Comparison of ENCODE assay signal across 19 cellular contexts in the genomic region with DNA sequence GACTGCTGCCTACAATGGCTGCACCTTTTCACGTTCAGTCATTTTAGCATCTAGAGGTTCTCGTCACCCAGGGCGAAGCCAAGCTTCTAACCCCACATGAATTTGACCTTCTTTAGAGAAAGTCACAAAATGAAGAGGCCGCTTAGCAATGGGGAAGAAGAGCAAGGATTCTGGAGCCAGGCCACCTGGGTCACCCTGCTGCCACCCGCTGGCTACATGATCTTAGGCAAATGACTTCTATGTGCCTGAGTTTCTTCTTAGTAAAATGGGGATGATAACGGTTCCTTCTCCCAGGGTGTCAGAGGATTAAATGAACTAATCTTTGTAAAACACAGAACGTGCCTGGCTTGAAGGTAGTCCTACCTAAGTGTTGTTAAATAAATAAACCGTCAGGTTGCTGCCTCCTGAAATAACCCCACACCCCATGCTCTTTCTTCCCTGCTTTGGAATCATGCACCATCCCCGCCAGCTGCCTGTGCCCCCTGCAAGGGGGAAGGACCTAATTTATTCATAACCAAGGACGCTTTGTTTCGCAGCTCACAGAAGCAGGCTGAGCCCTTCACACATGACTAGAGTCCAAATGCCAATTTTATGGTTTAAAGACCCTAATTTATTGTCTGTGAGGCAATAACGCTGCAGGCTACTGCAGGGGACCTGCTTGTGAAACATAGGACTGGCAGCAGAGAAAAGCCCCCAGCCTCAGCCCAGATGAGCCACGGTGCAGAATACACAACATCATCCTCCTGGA. TPM values are rescaled to one million over a fixed set of nuclear protein-coding genes. Genes with fewer than 3 reads are reported as not detected.
DNase-seq lines count a peak whose midpoint lies in the region; ATAC-seq and TF ChIP-seq lines count a peak whose summit lies in the region.
"Had no signal": no experiment of that assay in that cellular context is flagged by ENCODE, and none has a peak within 500 bp of the region (broad histone marks: within the 10 kb centered on the region; RNA-seq: fewer than 3 reads in every experiment).

No MANE protein-coding gene starts in this region.

- H3K4me3 ChIP-seq in HEK293 (ENCODE audit: low read depth, low read length) (no peak overlapping the region), neural progenitor cell (no peak overlapping the region)
- H3K4me3 ChIP-seq: GM12878, HAP-1, K562, SJSA1 had no signal

- CTCF ChIA-PET in HEK293 (lab: Yijun Ruan, JAX): no interaction called here

- H3K36me3 ChIP-seq in HEK293 (ENCODE audit: control insufficient read depth in 2 of 2, insufficient read depth in 1 of 2, low read length in 2 of 2): no peaks in the 10 kb centered on the region
- no peaks in the 10 kb centered on the region for H3K36me3 ChIP-seq in neural progenitor cell
- H3K36me3 ChIP-seq: BE2C, HAP-1, SJSA1 had no signal

- POLR2A ChIA-PET in HEK293 (lab: Yijun Ruan, JAX): no interaction called here

- no peaks in the 10 kb centered on the region for H3K4me1 ChIP-seq in HEK293 (ENCODE audit: control insufficient read depth, insufficient read depth, low read length)
- H3K4me1 ChIP-seq in neural progenitor cell: peaks cover 6% of the 10 kb centered on the region
- H3K4me1 ChIP-seq: BE2C, HAP-1, SJSA1 had no signal

- peaks cover 3% of the 10 kb centered on the region for H3K36me3 Mint-ChIP-seq in T-helper 17 cell (ENCODE audit: low read depth)
- H3K36me3 Mint-ChIP-seq in neural progenitor cell: no peaks in the 10 kb centered on the region
- no peaks in the 10 kb centered on the region for H3K36me3 Mint-ChIP-seq in activated T-cell treated with anti-CD3 and anti-CD28 coated beads, Interleukin-2, amount 50 U/mL, for 24 hours (ENCODE audit: low read depth)
- H3K36me3 Mint-ChIP-seq: CD4-positive, alpha-beta memory T cell had no signal

- peaks cover 8% of the 10 kb centered on the region for H3F3A ChIP-seq in neural progenitor cell (ENCODE audit: low read depth)

- peaks cover 9% of the 10 kb centered on the region for H3K9me3 Mint-ChIP-seq in neural progenitor cell
- no peaks in the 10 kb centered on the region for H3K9me3 Mint-ChIP-seq in activated T-cell treated with anti-CD3 and anti-CD28 coated beads, Interleukin-2, amount 50 U/mL, for 24 hours
- H3K9me3 Mint-ChIP-seq: CD4-positive, alpha-beta memory T cell had no signal

- H3K27me3 Mint-ChIP-seq in T-helper 17 cell (peaks cover 33% of the 10 kb centered on the region), neural progenitor cell (ENCODE audit: insufficient read depth, low read depth) (peaks cover 34% of the 10 kb centered on the region)
- H3K27me3 Mint-ChIP-seq in activated T-cell treated with anti-CD3 and anti-CD28 coated beads, Interleukin-2, amount 50 U/mL, for 24 hours: peaks cover 30% of the 10 kb centered on the region

- H3K4me3 Mint-ChIP-seq in T-helper 17 cell (no peak overlapping the region), neural progenitor cell (peak overlapping the region; percentile 68)
- no peak overlapping the region for H3K4me3 Mint-ChIP-seq in activated T-cell treated with anti-CD3 and anti-CD28 coated beads, Interleukin-2, amount 50 U/mL, for 24 hours
- H3K4me3 Mint-ChIP-seq: CD4-positive, alpha-beta memory T cell had no signal

- no peak overlapping the region for H3K9ac ChIP-seq in neural progenitor cell

- no peak overlapping the region for H2AFZ ChIP-seq in neural progenitor cell (replicated peaks)

- H3K4me2 ChIP-seq in neural progenitor cell: peak overlapping the region; percentile 34

- no peak overlapping the region for H3K27ac ChIP-seq in HEK293 (ENCODE audit: extremely low read depth, low read depth, low read length)
- H3K27ac ChIP-seq in neural progenitor cell: no peak overlapping the region
- H3K27ac ChIP-seq: SJSA1 had no signal

- H4K20me1 ChIP-seq in neural progenitor cell (ENCODE audit: low read depth): no peaks in the 10 kb centered on the region

- peak; percentile 53 for DNase-seq in NCI-H2227 (lab: John Stamatoyannopoulos, UW; ENCODE audit: unreplicated experiment)
- DNase-seq in T-helper 17 cell: no peak
- DNase-seq in neural progenitor cell (ENCODE audit: low spot score): peak; percentile 24
- no peak for DNase-seq in activated T-cell treated with anti-CD3 and anti-CD28 coated beads, Interleukin-2, amount 50 U/mL, for 24 hours
- no peak for DNase-seq in effector CD8-positive, alpha-beta T cell (lab: John Stamatoyannopoulos, UW)
- DNase-seq: BE2C; CD4-positive, alpha-beta memory T cell; DMS79; NCI-H1092 treated with DMSO at 0.1 percent for 48 hours; NCI-H1930; NCI-H226; NCI-H526 had no signal

- no peak for TF ChIP-seq CTCF in HEK293 (tag by site-specific recombination; IDR thresholded peaks at IDR 0.05)
- TF ChIP-seq CTCF in neural progenitor cell (IDR thresholded peaks at IDR 0.05): no peak

- H3K27ac Mint-ChIP-seq in T-helper 17 cell: peak overlapping the region; percentile 37
- peak overlapping the region; percentile 81 for H3K27ac Mint-ChIP-seq in neural progenitor cell
- H3K27ac Mint-ChIP-seq in activated T-cell treated with anti-CD3 and anti-CD28 coated beads, Interleukin-2, amount 50 U/mL, for 24 hours: no peak overlapping the region
- H3K27ac Mint-ChIP-seq: CD4-positive, alpha-beta memory T cell had no signal

- peaks cover 5% of the 10 kb centered on the region for H3K4me1 Mint-ChIP-seq in T-helper 17 cell
- H3K4me1 Mint-ChIP-seq in neural progenitor cell: peaks cover 45% of the 10 kb centered on the region
- H3K4me1 Mint-ChIP-seq in activated T-cell treated with anti-CD3 and anti-CD28 coated beads, Interleukin-2, amount 50 U/mL, for 24 hours (ENCODE audit: low read depth): no peaks in the 10 kb centered on the region
- H3K4me1 Mint-ChIP-seq: CD4-positive, alpha-beta memory T cell had no signal

- no peaks in the 10 kb centered on the region for H3K9me3 ChIP-seq in HEK293 (ENCODE audit: control insufficient read depth, insufficient read depth, low read depth, low read length)
- H3K9me3 ChIP-seq in T-helper 17 cell (ENCODE audit: control insufficient read depth, low read length, poor library complexity, severe bottlenecking): no peaks in the 10 kb centered on the region
- no peaks in the 10 kb centered on the region for H3K9me3 ChIP-seq in neural progenitor cell (ENCODE audit: low read depth)
- H3K9me3 ChIP-seq: BE2C, HAP-1, SJSA1 had no signal

- H3K27me3 ChIP-seq in neural progenitor cell: no peaks in the 10 kb centered on the region
- H3K27me3 ChIP-seq: BE2C had no signal

- ATAC-seq in T-helper 17 cell (no peak), HG03108 (IDR thresholded peaks at IDR 0.05; ENCODE audit: unreplicated experiment) (no peak)
- ATAC-seq: GM12878, K562 had no signal

- no peaks in the 10 kb centered on the region for H3K79me2 ChIP-seq in neural progenitor cell (ENCODE audit: low read depth)

TF ChIP-seq in HEK293, 187 proteins besides CTCF, POLR2A, EP300 and RAD21:
- no peak for TF ChIP-seq HOXC10 (CRISPR knock-in tag; IDR thresholded peaks at IDR 0.05)
- TF ChIP-seq ZIC2 (tag by site-specific recombination; IDR thresholded peaks at IDR 0.05): peak; percentile 62
TF ChIP-seq in HEK293: peak in this region for 1.

RNA-seq across cellular contexts. Expression of a gene that starts 28.6 kb away (rescaled TPM):
- total RNA-seq in T-helper 17 cell (10 to 100 TPM; 13.1 to 50.9 TPM), neural progenitor cell (ENCODE audit: low replicate concordance) (17.9 and 41.6 TPM in 2 replicates)
- total RNA-seq: K562, RPMI7951, SJSA1 had no signal

Comparison
In these comparisons a context has a peak if more than half of its experiments do, and no peak if none do; other contexts are left out.
1. DNase-seq: peak in NCI-H2227 (single experiment) and neural progenitor cell (single experiment); none in T-helper 17 cell (0 of 3), activated T-cell treated with anti-CD3 and anti-CD28 coated beads, Interleukin-2, amount 50 U/mL, for 24 hours (single experiment) and effector CD8-positive, alpha-beta T cell (single experiment).